In genomic region chr5:153661897-153662296, GRCh38 we compare ENCODE assay signal across 19 cellular contexts.
DNase-seq lines count a peak whose midpoint lies in the region; ATAC-seq, FAIRE-seq and TF ChIP-seq lines count a peak whose summit lies in the region.
"Had no signal": no experiment of that assay in that cellular context is flagged by ENCODE, and none has a peak within 500 bp of the region (broad histone marks: within the 10 kb centered on the region; RNA-seq: fewer than 3 reads in every experiment).

No MANE protein-coding gene starts in this region.

- H3K27ac ChIP-seq in H1 (ENCODE audit: low read depth, low read length) (no peak overlapping the region), foreskin keratinocyte (no peak overlapping the region)

- H3K27ac Mint-ChIP-seq in nephron progenitor cell: peak overlapping the region; percentile 78
- H3K27ac Mint-ChIP-seq: B cell; CD4-positive, alpha-beta T cell had no signal

- H3K4me1 ChIP-seq in H1 (replicated peaks in 1 of 4; ENCODE audit: control insufficient read depth in 3 of 4, insufficient read depth in 4 of 4, low read length in 3 of 4) (peaks cover 0 to 6% (median 0%) of the 10 kb centered on the region in 4 experiments; a peak in 2 of 7 replicates), foreskin keratinocyte (no peaks in the 10 kb centered on the region)
- H3K4me1 ChIP-seq: HAP-1 had no signal

- no peaks in the 10 kb centered on the region for H3K36me3 Mint-ChIP-seq in nephron progenitor cell (ENCODE audit: low read depth)

- no peak overlapping the region for H2AFZ ChIP-seq in H1 (ENCODE audit: low read length)

- no peaks in the 10 kb centered on the region for H3K23me2 ChIP-seq in H1 (ENCODE audit: low read depth, low read length)

- no peak overlapping the region for H3K4me2 ChIP-seq in H1 (ENCODE audit: insufficient read depth in 1 of 2, low read depth in 2 of 2, low read length in 2 of 2)

- H3K56ac ChIP-seq in H1 (replicated peaks; ENCODE audit: insufficient read length, low read depth, low read length): no peak overlapping the region

- no peaks in the 10 kb centered on the region for H3K79me2 ChIP-seq in H1 (ENCODE audit: control insufficient read depth in 1 of 2, insufficient read depth in 2 of 2, low read length in 2 of 2)

- H3K79me1 ChIP-seq in H1 (ENCODE audit: low read depth, low read length): no peaks in the 10 kb centered on the region

- intact Hi-C loops in head of caudate nucleus (cut with DNase I): no loop called here

- H3K23ac ChIP-seq in H1 (ENCODE audit: insufficient read length): no peak overlapping the region

- H3K27me3 ChIP-seq in H1 (replicated peaks in 1 of 4; ENCODE audit: control insufficient read depth in 3 of 4, extremely low read depth in 1 of 4, insufficient read depth in 3 of 4, low read length in 3 of 4) (0 out of 7 replicates have a peak, but pooled peaks cover 0 to 2% (median 0%) of the 10 kb centered on the region in 4 experiments), foreskin keratinocyte (no peaks in the 10 kb centered on the region)

- no peak overlapping the region for H4K5ac ChIP-seq in H1 (ENCODE audit: insufficient read length, low read depth, low read length)

- no peak for TF ChIP-seq POLR2A in H1 (IDR thresholded peaks at IDR 0.05; ENCODE audit: control extremely low read depth in 1 of 2, low read depth in 2 of 2, low read length in 2 of 2)

- H4K91ac ChIP-seq in H1 (replicated peaks; ENCODE audit: insufficient read length, low read length): no peak overlapping the region

- 0 out of 2 replicates have a peak overlapping the region, but pooled peaks have one; percentile 2 for H2BK15ac ChIP-seq in H1 (ENCODE audit: low read length)

- no peaks in the 10 kb centered on the region for H3K9me3 Mint-ChIP-seq in nephron progenitor cell
- H3K9me3 Mint-ChIP-seq: CD4-positive, alpha-beta T cell had no signal

- DNase-seq in LHCN-M2 (ENCODE audit: low read depth) (peak; percentile 16), H1 (ENCODE audit: low read depth in 1 of 2, low spot score in 2 of 2) (no peak), foreskin keratinocyte (peak; percentile 28 to 44), nephron progenitor cell (no peak), anterior cingulate cortex (lab: John Stamatoyannopoulos, UW) (no peak), head of caudate nucleus (no peak), NCI-H1694 (lab: John Stamatoyannopoulos, UW) (no peak)
- DNase-seq: C1 segment of cervical spinal cord; Calu3; CD4-positive, alpha-beta T cell; DMS 273 treated with DMSO at 0.1 percent for 48 hours; GOT3 had no signal

- WGBS in H1 (ENCODE audit: extremely low coverage in 1 of 2, insufficient coverage in 1 of 2, insufficient read length in 1 of 2, insufficient replicate concordance in 2 of 2, low coverage in 1 of 2, low lambda C conversion rate in 2 of 2, missing lambda C conversion rate in 1 of 2), 2 experiments: 86% methylated on average over 2 of the region's 2 CpGs; no CpG with 5 or more reads in 1 of the 2 experiments

- H2BK12ac ChIP-seq in H1 (ENCODE audit: low read depth, low read length): no peak overlapping the region

- FAIRE-seq in H1 (lab: Jason Lieb, UNC): no peak
- FAIRE-seq: A204.1, GM18507, HepG2, HTR-8/SVneo had no signal

- H2BK20ac ChIP-seq in H1 (ENCODE audit: low read length): no peak overlapping the region

- no peak overlapping the region for H2AK5ac ChIP-seq in H1 (ENCODE audit: low read depth, low read length)

- no peak overlapping the region for H3K18ac ChIP-seq in H1 (ENCODE audit: extremely low read depth, low read length)

- no peak for TF ChIP-seq EP300 in H1 (IDR thresholded peaks at IDR 0.05; ENCODE audit: borderline replicate concordance in 1 of 2, low read depth in 2 of 2, low read length in 2 of 2)

- no peak for TF ChIP-seq CTCF in H1 (IDR thresholded peaks at IDR 0.05; ENCODE audit: control extremely low read depth in 1 of 3, insufficient read depth in 1 of 3, low read depth in 1 of 3, low read length in 3 of 3)
- TF ChIP-seq CTCF in foreskin keratinocyte (conservative IDR thresholded peaks at IDR 0.05): no peak
- TF ChIP-seq CTCF in nephron progenitor cell (IDR thresholded peaks at IDR 0.05): no peak

- H4K20me1 ChIP-seq in H1 (replicated peaks in 1 of 2; ENCODE audit: control insufficient read depth in 1 of 2, insufficient read depth in 2 of 2, low read length in 2 of 2): no peaks in the 10 kb centered on the region

- POLR2A ChIA-PET in H1 (lab: Charles Lee; ENCODE audit: partially characterized antibody): no interaction called here

- H3K9me3 ChIP-seq in H1 (ENCODE audit: insufficient read depth in 2 of 2, low read depth in 1 of 2, low read length in 1 of 2): no peaks in the 10 kb centered on the region
- H3K9me3 ChIP-seq: HAP-1 had no signal

- H3K4me1 Mint-ChIP-seq in nephron progenitor cell: peaks cover 42% of the 10 kb centered on the region
- H3K4me1 Mint-ChIP-seq: B cell had no signal

- no peak overlapping the region for H3K4me3 ChIP-seq in H1 (ENCODE audit: extremely low read depth in 1 of 4, insufficient read depth in 2 of 4, low read depth in 3 of 4, low read length in 4 of 4)
- H3K4me3 ChIP-seq: HAP-1 had no signal

- no peak overlapping the region for H3K9ac ChIP-seq in H1 (replicated peaks in 1 of 4; ENCODE audit: extremely low read depth in 1 of 4, low read depth in 3 of 4, low read length in 3 of 4)

- H2BK5ac ChIP-seq in H1 (ENCODE audit: low read depth, low read length): no peak overlapping the region

- no peak overlapping the region for H3K14ac ChIP-seq in H1 (ENCODE audit: insufficient read length)

- H3K36me3 ChIP-seq in H1 (ENCODE audit: control insufficient read depth in 2 of 4, insufficient read depth in 4 of 4, low read length in 3 of 4): no peaks in the 10 kb centered on the region
- H3K36me3 ChIP-seq: HAP-1 had no signal

- H4K8ac ChIP-seq in H1 (ENCODE audit: extremely low read depth, insufficient read depth, low read length): no peak overlapping the region

- H3K4me3 Mint-ChIP-seq in nephron progenitor cell: no peak overlapping the region
- H3K4me3 Mint-ChIP-seq: B cell; CD4-positive, alpha-beta T cell had no signal

- H3K4ac ChIP-seq in H1 (replicated peaks; ENCODE audit: insufficient read length, low read depth, low read length): no peak overlapping the region

- no peak overlapping the region for H2BK120ac ChIP-seq in H1 (replicated peaks; ENCODE audit: low read depth, low read length)

- CTCF ChIA-PET in H1 (lab: Charles Lee; ENCODE audit: partially characterized antibody): interaction anchor here (1.6 to 2.9 kb wide), 2 partner anchors 16 to 303 kb away, joined by 8 to 10 read pairs; no protein-coding TSS in a partner anchor

- no peaks in the 10 kb centered on the region for H3K27me3 Mint-ChIP-seq in nephron progenitor cell (ENCODE audit: low read depth, poor library complexity)
- H3K27me3 Mint-ChIP-seq: B cell; CD4-positive, alpha-beta T cell had no signal

- ATAC-seq in foreskin keratinocyte (peak; percentile 69), GM18867 (IDR thresholded peaks at IDR 0.05; ENCODE audit: unreplicated experiment) (no peak)
- ATAC-seq: HepG2 had no signal

- no peak for TF ChIP-seq RAD21 in H1 (IDR thresholded peaks at IDR 0.05 in 1 of 2, conservative IDR thresholded peaks at IDR 0.05 in 1 of 2; ENCODE audit: low read depth in 2 of 2, low read length in 2 of 2)

TF ChIP-seq in H1, 55 proteins besides CTCF, POLR2A, EP300 and RAD21 (continues in another document):
- TF ChIP-seq NRF1 (IDR thresholded peaks at IDR 0.05; ENCODE audit: low read depth, low read length) (no peak), PHF8 (conservative IDR thresholded peaks at IDR 0.05; ENCODE audit: low read depth, low read length) (no peak)

Comparison
In these comparisons a context has a peak if more than half of its experiments do, and no peak if none do; other contexts are left out.
1. DNase-seq: peak in LHCN-M2 (single experiment) and foreskin keratinocyte (2 of 2); none in H1 (0 of 2), nephron progenitor cell (single experiment), anterior cingulate cortex (0 of 58), head of caudate nucleus (0 of 42) and NCI-H1694 (single experiment).